In genomic region chr4:54657556-54658313, GRCh38 we compare ENCODE assay signal across 8 cellular contexts. TPM values are rescaled to one million over a fixed set of nuclear protein-coding genes. Genes with fewer than 3 reads are reported as not detected.
DNase-seq lines count a peak whose midpoint lies in the region; ATAC-seq and TF ChIP-seq lines count a peak whose summit lies in the region.

Gene KIT, plus strand, starts transcription at chr4:54657957. Its CDS starts 58 bp downstream, at chr4:54658015.

- TF ChIP-seq POLR2A in suprapubic skin (IDR thresholded peaks at IDR 0.05), result peak in 1 of 2 donors; percentile 35

- WGBS in suprapubic skin, result under 1% methylated on average over 42 of the region's 78 CpGs

- intact Hi-C loops in activated CD4-positive, alpha-beta T cell treated with anti-CD3 and anti-CD28 coated beads, Interleukin-2, amount 10 ng/mL, durations not matched to agents 24 days and 14 days (cut with micrococcal nuclease), result loop anchor here (5.0 kb wide), 3 partner anchors 280 to 425 kb away; no protein-coding TSS in a partner anchor

- no peaks in the 10 kb centered on the region for H3K9me3 Mint-ChIP-seq in activated CD4-positive, alpha-beta T cell treated with anti-CD3 and anti-CD28 coated beads, Interleukin-2, amount 10 ng/mL, durations not matched to agents 24 days and 14 days
- H3K9me3 Mint-ChIP-seq in endothelial cell (ENCODE audit: unreplicated experiment) (no peaks in the 10 kb centered on the region), mesothelial cell of epicardium (no peaks in the 10 kb centered on the region)

- no peak for ATAC-seq in HG02870 (IDR thresholded peaks at IDR 0.05; ENCODE audit: unreplicated experiment)

- no peak for TF ChIP-seq CTCF in GM12875 (IDR thresholded peaks at IDR 0.05; ENCODE audit: borderline replicate concordance, insufficient read depth, low read depth, low read length)
- no peak for TF ChIP-seq CTCF in endothelial cell (IDR thresholded peaks at IDR 0.05; ENCODE audit: unreplicated experiment)
- no peak for TF ChIP-seq CTCF in mesothelial cell of epicardium (IDR thresholded peaks at IDR 0.05; ENCODE audit: unreplicated experiment)
- no peak for TF ChIP-seq CTCF in suprapubic skin (IDR thresholded peaks at IDR 0.05)

- peak within 1 kb of the TSS; percentile 81 for H3K4me3 Mint-ChIP-seq in activated CD4-positive, alpha-beta T cell treated with anti-CD3 and anti-CD28 coated beads, Interleukin-2, amount 10 ng/mL, durations not matched to agents 24 days and 14 days
- peak within 1 kb of the TSS; percentile 93 for H3K4me3 Mint-ChIP-seq in endothelial cell (ENCODE audit: unreplicated experiment)
- peak within 1 kb of the TSS; percentile 83 for H3K4me3 Mint-ChIP-seq in mesothelial cell of epicardium

- peak; percentile 37 for DNase-seq in NCI-H1436 treated with DMSO at 0.1 percent for 48 hours (lab: John Stamatoyannopoulos, UW)
- peak; percentile 58 for DNase-seq in activated CD4-positive, alpha-beta T cell treated with anti-CD3 and anti-CD28 coated beads, Interleukin-2, amount 10 ng/mL, durations not matched to agents 24 days and 14 days
- peak; percentile 82 for DNase-seq in endothelial cell (ENCODE audit: low spot score)
- peak; percentile 53 to 81 for DNase-seq in mesothelial cell of epicardium (ENCODE audit: low spot score in 2 of 2, unreplicated experiment in 2 of 2)
- peak; percentile 66 to 82 for DNase-seq in suprapubic skin (ENCODE audit: low spot score in 2 of 2)
- DNase-seq in middle frontal gyrus (ENCODE audit: extremely low spot score, low spot score), result no peak

- no peaks in the 10 kb centered on the region for H3K36me3 ChIP-seq in suprapubic skin

- H3K27me3 ChIP-seq in suprapubic skin, result peaks cover 25% of the 10 kb centered on the region

- peak within 1 kb of the TSS; percentile 69 for H3K27ac ChIP-seq in suprapubic skin

- peaks cover 13% of the 10 kb centered on the region for H3K4me1 Mint-ChIP-seq in activated CD4-positive, alpha-beta T cell treated with anti-CD3 and anti-CD28 coated beads, Interleukin-2, amount 10 ng/mL, durations not matched to agents 24 days and 14 days
- H3K4me1 Mint-ChIP-seq in endothelial cell (ENCODE audit: unreplicated experiment) (peaks cover 28% of the 10 kb centered on the region), mesothelial cell of epicardium (peaks cover 17% of the 10 kb centered on the region)

- no peaks in the 10 kb centered on the region for H3K9me3 ChIP-seq in suprapubic skin

- H3K4me3 ChIP-seq in GM12875 (ENCODE audit: low read depth, low read length), result peak within 1 kb of the TSS; percentile 13
- peak within 1 kb of the TSS; percentile 54 for H3K4me3 ChIP-seq in suprapubic skin

- H3K27ac Mint-ChIP-seq in activated CD4-positive, alpha-beta T cell treated with anti-CD3 and anti-CD28 coated beads, Interleukin-2, amount 10 ng/mL, durations not matched to agents 24 days and 14 days, result no peak within 1 kb of the TSS
- H3K27ac Mint-ChIP-seq in endothelial cell (ENCODE audit: unreplicated experiment), result peak within 1 kb of the TSS; percentile 64
- peak within 1 kb of the TSS; percentile 37 for H3K27ac Mint-ChIP-seq in mesothelial cell of epicardium

- H3K27me3 Mint-ChIP-seq in activated CD4-positive, alpha-beta T cell treated with anti-CD3 and anti-CD28 coated beads, Interleukin-2, amount 10 ng/mL, durations not matched to agents 24 days and 14 days, result peaks cover 68% of the 10 kb centered on the region
- H3K27me3 Mint-ChIP-seq in endothelial cell (ENCODE audit: unreplicated experiment), result peaks cover 12% of the 10 kb centered on the region
- H3K27me3 Mint-ChIP-seq in mesothelial cell of epicardium (ENCODE audit: low read depth), result peaks cover 74% of the 10 kb centered on the region

- no peak for TF ChIP-seq EP300 in suprapubic skin (IDR thresholded peaks at IDR 0.05)

- H3K4me1 ChIP-seq in suprapubic skin, result peaks cover 34% of the 10 kb centered on the region

- H3K36me3 Mint-ChIP-seq in activated CD4-positive, alpha-beta T cell treated with anti-CD3 and anti-CD28 coated beads, Interleukin-2, amount 10 ng/mL, durations not matched to agents 24 days and 14 days (ENCODE audit: low read depth), result no peaks in the 10 kb centered on the region
- H3K36me3 Mint-ChIP-seq in endothelial cell (ENCODE audit: low read depth, unreplicated experiment), result peaks cover 11% of the 10 kb centered on the region
- H3K36me3 Mint-ChIP-seq in mesothelial cell of epicardium, result no peaks in the 10 kb centered on the region

RNA-seq across cellular contexts. Expression of gene KIT, which starts in this region (rescaled TPM):
- 0.12 and 0.36 TPM in 2 replicates for total RNA-seq in activated CD4-positive, alpha-beta T cell treated with anti-CD3 and anti-CD28 coated beads, Interleukin-2, amount 10 ng/mL, durations not matched to agents 24 days and 14 days
- total RNA-seq in endothelial cell (ENCODE audit: unreplicated experiment) (49.1 TPM), mesothelial cell of epicardium (7.4 to 10.6 TPM (median 8.0 TPM) in 3 replicates), suprapubic skin (10 to 100 TPM; 17.8 to 72.7 (median 56.1) TPM)

Comparison
In these comparisons a context has a peak if more than half of its experiments do, and no peak if none do; other contexts are left out.
1. Peak in DNase-seq in activated CD4-positive, alpha-beta T cell treated with anti-CD3 and anti-CD28 coated beads, Interleukin-2, amount 10 ng/mL, durations not matched to agents 24 days and 14 days; RNA of the gene not detected or under 1 TPM.